ENCODE assay signal across 25 cellular contexts in the genomic region with DNA sequence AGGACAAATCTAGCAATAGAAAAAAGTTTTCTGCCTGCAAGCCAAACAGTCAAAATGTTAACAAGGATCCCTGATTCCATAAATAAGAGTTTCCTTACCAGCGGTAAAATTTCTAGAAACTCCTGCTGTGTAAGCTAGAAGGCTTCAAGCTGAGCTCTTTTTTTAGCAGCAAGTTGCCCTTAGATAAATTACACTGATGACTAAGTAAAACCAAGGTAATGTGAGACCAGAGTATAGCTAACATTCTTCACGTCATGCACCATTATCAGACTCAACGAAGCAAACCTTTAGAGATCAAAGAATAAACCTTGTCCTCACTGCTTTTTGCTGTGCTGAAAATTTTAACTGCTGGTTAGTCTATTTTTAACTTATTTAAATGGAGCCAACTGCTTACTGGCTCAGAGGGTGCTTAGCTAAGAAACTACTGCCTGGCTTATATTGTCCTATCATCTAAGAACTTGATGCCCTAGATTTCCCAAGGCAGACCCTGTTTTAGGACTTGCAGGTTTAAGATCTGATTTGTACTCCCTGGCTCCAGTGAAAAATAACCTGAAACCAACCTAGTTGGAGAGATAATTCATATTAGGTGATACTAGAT.
DNase-seq lines count a peak whose midpoint lies in the region; ATAC-seq and TF ChIP-seq lines count a peak whose summit lies in the region.
"Had no signal": no experiment of that assay in that cellular context is flagged by ENCODE, and none has a peak within 500 bp of the region (broad histone marks: within the 10 kb centered on the region; RNA-seq: fewer than 3 reads in every experiment).

No MANE protein-coding gene starts in this region.

- DNase-seq in left ventricle myocardium inferior (no peak), cardiac septum (ENCODE audit: low spot score) (no peak), NCI-H69 (lab: John Stamatoyannopoulos, UW) (peak; percentile 77), iris pigment epithelial cell (ENCODE audit: low read depth) (peak; percentile 2), NCI-H510A treated with DMSO at 0.1 percent for 48 hours (lab: John Stamatoyannopoulos, UW) (no peak)
- no peak for DNase-seq in activated effector memory CD4-positive, alpha-beta T cell treated with anti-CD3 and anti-CD28 coated beads, Interleukin-2, amount 50 U/mL, for 16 hours
- DNase-seq: activated CD4-positive, CD25-positive, alpha-beta regulatory T cell treated with anti-CD3 and anti-CD28 coated beads, Interleukin-2, amount 50 U/mL, for 72 hours; activated CD8-positive, alpha-beta T cell treated with anti-CD3 and anti-CD28 coated beads for 36 hours; anterior cingulate cortex; Caco-2; dorsolateral prefrontal cortex; HCEC 1CT; hippocampal formation; Karpas-422; MV-4-11; NCI-H774; nephron progenitor cell; pancreas; sigmoid colon; stimulated activated naive CD4-positive, alpha-beta T cell treated with Interleukin-2 at 50 U/mL for 16 hours had no signal

- no peak overlapping the region for H3K4me3 ChIP-seq in left ventricle myocardium inferior
- peak overlapping the region; percentile 11 to 41 (median 15) for H3K4me3 ChIP-seq in skeletal muscle tissue (ENCODE audit: low read length in 3 of 3)
- H3K4me3 ChIP-seq: BLaER1 treated with 17β-estradiol and CSF1 and Interleukin-3, amounts not matched to agents 10 nM and 100 nM; dorsolateral prefrontal cortex; GM12878; pancreas; sigmoid colon had no signal

- H3K9me3 ChIP-seq in left ventricle myocardium inferior (replicated peaks) (peaks cover 21% of the 10 kb centered on the region), skeletal muscle tissue (ENCODE audit: control insufficient read depth in 3 of 3, low read length in 3 of 3) (no peaks in the 10 kb centered on the region)
- H3K9me3 ChIP-seq: pancreas, sigmoid colon had no signal

- TF ChIP-seq CTCF in left ventricle myocardium inferior (IDR thresholded peaks at IDR 0.05; ENCODE audit: borderline replicate concordance), result no peak

- no peaks in the 10 kb centered on the region for H3K27me3 ChIP-seq in left ventricle myocardium inferior (ENCODE audit: low read depth)
- H3K27me3 ChIP-seq in skeletal muscle tissue (ENCODE audit: control insufficient read depth in 3 of 3, insufficient read depth in 3 of 3, low read length in 3 of 3), result no peaks in the 10 kb centered on the region
- H3K27me3 ChIP-seq: BLaER1 treated with 17β-estradiol and CSF1 and Interleukin-3, amounts not matched to agents 10 nM and 100 nM; dorsolateral prefrontal cortex; pancreas; sigmoid colon had no signal

- intact Hi-C loops in left ventricle myocardium inferior (cut with micrococcal nuclease) (no loop called here), cardiac septum (cut with DNase I) (no loop called here)

- peak overlapping the region; percentile 61 to 69 (median 66) for H3K9ac ChIP-seq in skeletal muscle tissue (ENCODE audit: low read depth in 1 of 3, low read length in 3 of 3)
- H3K9ac ChIP-seq: BLaER1 treated with 17β-estradiol and CSF1 and Interleukin-3, amounts not matched to agents 10 nM and 100 nM had no signal

- H3K4me1 ChIP-seq in left ventricle myocardium inferior (peaks cover 4% of the 10 kb centered on the region), skeletal muscle tissue (ENCODE audit: control insufficient read depth in 3 of 3, insufficient read depth in 3 of 3, low read length in 3 of 3) (no peaks in the 10 kb centered on the region)
- H3K4me1 ChIP-seq: BLaER1 treated with 17β-estradiol and CSF1 and Interleukin-3, amounts not matched to agents 10 nM and 100 nM; Caco-2; pancreas; sigmoid colon had no signal

- H3K36me3 ChIP-seq in left ventricle myocardium inferior, result no peaks in the 10 kb centered on the region
- no peaks in the 10 kb centered on the region for H3K36me3 ChIP-seq in skeletal muscle tissue (ENCODE audit: control insufficient read depth in 3 of 3, insufficient read depth in 3 of 3, low read length in 3 of 3)
- H3K36me3 ChIP-seq: BLaER1 treated with 17β-estradiol and CSF1 and Interleukin-3, amounts not matched to agents 10 nM and 100 nM; pancreas; sigmoid colon had no signal

- H3K27ac ChIP-seq in left ventricle myocardium inferior (replicated peaks) (peak overlapping the region; percentile 11), skeletal muscle tissue (ENCODE audit: low read depth, low read length) (peak overlapping the region; percentile 67)
- H3K27ac ChIP-seq: BLaER1 treated with 17β-estradiol and CSF1 and Interleukin-3, amounts not matched to agents 10 nM and 100 nM; pancreas; sigmoid colon had no signal

- no peak for ATAC-seq in HG03520 (IDR thresholded peaks at IDR 0.05; ENCODE audit: unreplicated experiment)
- ATAC-seq: activated CD8-positive, alpha-beta T cell treated with anti-CD3 and anti-CD28 coated beads for 36 hours; activated naive CD4-positive, alpha-beta T cell treated with anti-CD3 and anti-CD28 coated beads, Interleukin-2, amount 50 U/mL, for 72 hours; GM12878; pancreas had no signal

Comparison
In these comparisons a context has a peak if more than half of its experiments do, and no peak if none do; other contexts are left out.
1. DNase-seq: peak in NCI-H69 (single experiment) and iris pigment epithelial cell (single experiment); none in left ventricle myocardium inferior (single experiment), cardiac septum (single experiment), activated effector memory CD4-positive, alpha-beta T cell treated with anti-CD3 and anti-CD28 coated beads, Interleukin-2, amount 50 U/mL, for 16 hours (single experiment) and NCI-H510A treated with DMSO at 0.1 percent for 48 hours (single experiment).